14 cellular contexts compared by ENCODE assay signal in genomic region chr12:43113153-43113552, GRCh38.
DNase-seq lines count a peak whose midpoint lies in the region; TF ChIP-seq lines count a peak whose summit lies in the region.
"Had no signal": no experiment of that assay in that cellular context is flagged by ENCODE, and none has a peak within 500 bp of the region (broad histone marks: within the 10 kb centered on the region; RNA-seq: fewer than 3 reads in every experiment).

No MANE protein-coding gene starts in this region.

- H3K9me3 Mint-ChIP-seq in progenitor cell of endocrine pancreas (ENCODE audit: low read depth) (peaks cover 5% of the 10 kb centered on the region), endothelial cell (ENCODE audit: unreplicated experiment) (no peaks in the 10 kb centered on the region)

- TF ChIP-seq CTCF in GM12872 (IDR thresholded peaks at IDR 0.05; ENCODE audit: insufficient read depth, low read depth, low read length): peak; percentile 14; the same call in 1 of the 3 replicates
- peak; percentile 33 for TF ChIP-seq CTCF in progenitor cell of endocrine pancreas (IDR thresholded peaks at IDR 0.05; ENCODE audit: unreplicated experiment)
- TF ChIP-seq CTCF in endothelial cell (IDR thresholded peaks at IDR 0.05; ENCODE audit: unreplicated experiment): no peak

- H3K27ac Mint-ChIP-seq in progenitor cell of endocrine pancreas (no peak overlapping the region), endothelial cell (ENCODE audit: unreplicated experiment) (no peak overlapping the region)
- H3K27ac Mint-ChIP-seq: activated T-cell treated with anti-CD3 and anti-CD28 coated beads, Interleukin-2, amount 50 U/mL, for 24 hours had no signal

- H3K36me3 Mint-ChIP-seq in progenitor cell of endocrine pancreas (ENCODE audit: insufficient read depth) (no peaks in the 10 kb centered on the region), endothelial cell (ENCODE audit: low read depth, unreplicated experiment) (no peaks in the 10 kb centered on the region)

- H3K4me3 Mint-ChIP-seq in progenitor cell of endocrine pancreas (ENCODE audit: low read depth) (no peak overlapping the region), endothelial cell (ENCODE audit: unreplicated experiment) (no peak overlapping the region)
- H3K4me3 Mint-ChIP-seq: activated T-cell treated with anti-CD3 and anti-CD28 coated beads, Interleukin-2, amount 50 U/mL, for 24 hours had no signal

- DNase-seq in RPMI7951 (ENCODE audit: low read depth) (peak; percentile 61), fibroblast of gingiva (ENCODE audit: low read depth) (peak; percentile 45), progenitor cell of endocrine pancreas (ENCODE audit: low spot score, unreplicated experiment) (no peak), iPS-NIHi11 (ENCODE audit: low spot score) (no peak), endothelial cell (ENCODE audit: low spot score) (no peak), C1 segment of cervical spinal cord (lab: John Stamatoyannopoulos, UW) (no peak), KBM-7 (no peak)
- DNase-seq: activated T-cell treated with anti-CD3 and anti-CD28 coated beads, Interleukin-2, amount 50 U/mL, for 24 hours; anterior cingulate cortex; GOT3; NCI-H1417; NCI-H526 treated with DMSO at 0.1 percent for 48 hours; SHP77 had no signal

- no peaks in the 10 kb centered on the region for H3K27me3 Mint-ChIP-seq in progenitor cell of endocrine pancreas
- H3K27me3 Mint-ChIP-seq in endothelial cell (ENCODE audit: unreplicated experiment): no peaks in the 10 kb centered on the region
- H3K27me3 Mint-ChIP-seq: activated T-cell treated with anti-CD3 and anti-CD28 coated beads, Interleukin-2, amount 50 U/mL, for 24 hours had no signal

- in situ Hi-C loops in KBM-7 (cut with MboI; ENCODE audit: low pct_unique_long_range_greater_than_20kb, low sequenced_read_pairs): no loop called here

- H3K4me1 Mint-ChIP-seq in progenitor cell of endocrine pancreas (ENCODE audit: low read depth): peaks cover 21% of the 10 kb centered on the region
- H3K4me1 Mint-ChIP-seq in endothelial cell (ENCODE audit: unreplicated experiment): no peaks in the 10 kb centered on the region

Comparison
In these comparisons a context has a peak if more than half of its experiments do, and no peak if none do; other contexts are left out.
1. DNase-seq: peak in RPMI7951 (single experiment) and fibroblast of gingiva (single experiment); none in progenitor cell of endocrine pancreas (single experiment), iPS-NIHi11 (single experiment), endothelial cell (single experiment), C1 segment of cervical spinal cord (0 of 14) and KBM-7 (single experiment).